In genomic region chr6:112144145-112144926, GRCh38 we compare ENCODE assay signal across 1 cellular context.
TF ChIP-seq lines count a peak whose summit lies in the region.

No MANE protein-coding gene starts in this region.

TF ChIP-seq in GM23338, 12 proteins besides CTCF, POLR2A, EP300 and RAD21 (continued from another document):
- TF ChIP-seq ZNF462 (CRISPR knock-in tag; IDR thresholded peaks at IDR 0.05) (no peak), JUNB (IDR thresholded peaks at IDR 0.05; ENCODE audit: unreplicated experiment) (no peak), CREB1 (CRISPR knock-in tag; IDR thresholded peaks at IDR 0.05; ENCODE audit: low read depth) (no peak), POLR2AphosphoS5 (IDR thresholded peaks at IDR 0.05; ENCODE audit: low read depth) (no peak), NANOG (IDR thresholded peaks at IDR 0.05; ENCODE audit: borderline replicate concordance) (no peak), ZNF331 (CRISPR knock-in tag; IDR thresholded peaks at IDR 0.05; ENCODE audit: low read depth) (no peak), ZNF114 (CRISPR knock-in tag; IDR thresholded peaks at IDR 0.05) (no peak)
